7 cellular contexts compared by ENCODE assay signal in the genomic region with DNA sequence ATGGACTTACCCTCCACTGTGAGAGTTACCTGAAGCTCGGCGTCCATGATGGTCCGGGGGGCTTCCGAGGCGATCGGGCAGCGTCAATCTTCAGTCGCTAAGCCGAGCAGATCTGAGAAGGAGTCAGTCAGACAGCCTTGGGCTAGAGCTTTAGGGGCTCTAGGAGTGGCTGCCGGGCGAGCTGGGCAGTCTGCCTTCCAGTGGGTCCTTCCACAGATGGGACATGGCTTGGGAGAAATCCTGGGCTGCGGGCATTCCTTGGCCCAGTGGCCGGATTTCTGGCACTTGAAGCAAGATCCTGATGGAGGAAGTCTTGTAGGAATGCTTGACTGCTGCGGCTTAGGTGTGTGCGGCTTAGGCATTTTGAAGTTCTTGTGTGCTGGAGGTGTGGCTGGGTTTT. TPM values are rescaled to one million over a fixed set of nuclear protein-coding genes. Genes with fewer than 3 reads are reported as not detected.
"Had no signal": no experiment of that assay in that cellular context is flagged by ENCODE, and none has a peak within 500 bp of the region (broad histone marks: within the 10 kb centered on the region; RNA-seq: fewer than 3 reads in every experiment).

No MANE protein-coding gene starts in this region.

RNA-seq across cellular contexts. Expression of a gene that starts 5.7 kb away (rescaled TPM):
- total RNA-seq: GM23248, H4, IMR-90, K562 had no signal
- polyA plus RNA-seq: GM23248, IMR-90, K562 had no signal

RNA-seq across cellular contexts. Expression of a gene that starts 14.9 kb away (rescaled TPM):
- total RNA-seq: GM23248, H4, H7, HFFc6, HT1080, IMR-90, K562 had no signal
- polyA plus RNA-seq: GM23248, IMR-90, K562 had no signal
